In genomic region chr16:10932959-10933710, GRCh38 we compare ENCODE assay signal across 2 cellular contexts.
TF ChIP-seq lines count a peak whose summit lies in the region.

No MANE protein-coding gene starts in this region.

TF ChIP-seq in HEK293, 187 proteins besides CTCF, POLR2A, EP300 and RAD21:
- no peak for TF ChIP-seq KLF9 (tag by site-specific recombination; IDR thresholded peaks at IDR 0.05; ENCODE audit: low read depth)
- peak; percentile 82 for TF ChIP-seq ZNF768 (tag by site-specific recombination; IDR thresholded peaks at IDR 0.05)

TF ChIP-seq in K562, 482 proteins besides CTCF, POLR2A, EP300 and RAD21:
- TF ChIP-seq CGGBP1 (CRISPR knock-in tag; IDR thresholded peaks at IDR 0.05) (no peak), ZNF407 (IDR thresholded peaks at IDR 0.05; ENCODE audit: low read depth) (no peak), ZNF512 (tag; IDR thresholded peaks at IDR 0.05) (no peak), NFRKB (IDR thresholded peaks at IDR 0.05; ENCODE audit: low read depth) (no peak), EGR1 (conservative IDR thresholded peaks at IDR 0.05) (no peak), SAP30 (IDR thresholded peaks at IDR 0.05; ENCODE audit: borderline replicate concordance, insufficient read depth, low read depth, low read length, poor library complexity, severe bottlenecking) (no peak), ZBTB5 (IDR thresholded peaks at IDR 0.05) (no peak), MEIS2 (IDR thresholded peaks at IDR 0.05; ENCODE audit: partially characterized antibody) (no peak), ELF2 (CRISPR knock-in tag; IDR thresholded peaks at IDR 0.05) (no peak), PHF21A (IDR thresholded peaks at IDR 0.05; ENCODE audit: borderline replicate concordance, low read depth) (no peak), BCOR (IDR thresholded peaks at IDR 0.05) (peak; percentile 71), SAFB (IDR thresholded peaks at IDR 0.05; ENCODE audit: borderline replicate concordance, low read depth, low read length) (no peak), ZMIZ1 (IDR thresholded peaks at IDR 0.05; ENCODE audit: low read depth in 2 of 2, low read length in 2 of 2) (no peak), RB1 (IDR thresholded peaks at IDR 0.05; ENCODE audit: low read depth) (no peak), SIRT6 (IDR thresholded peaks at IDR 0.05; ENCODE audit: low read depth, low read length) (no peak), PATZ1 (CRISPR knock-in tag; IDR thresholded peaks at IDR 0.05; ENCODE audit: borderline replicate concordance) (no peak), TAL1 (IDR thresholded peaks at IDR 0.05) (no peak), RBM25 (IDR thresholded peaks at IDR 0.05; ENCODE audit: low read depth, low read length, severe bottlenecking) (peak; percentile 76), NELFE (IDR thresholded peaks at IDR 0.05; ENCODE audit: insufficient read depth, insufficient read length) (no peak), NCOA6 (IDR thresholded peaks at IDR 0.05) (no peak), ZBTB9 (CRISPR knock-in tag; IDR thresholded peaks at IDR 0.05) (no peak), NFXL1 (CRISPR knock-in tag; IDR thresholded peaks at IDR 0.05) (no peak), ZFP36 (IDR thresholded peaks at IDR 0.05; ENCODE audit: low read depth, low read length, partially characterized antibody) (peak; percentile 77), SIN3A (IDR thresholded peaks at IDR 0.05; ENCODE audit: borderline replicate concordance in 2 of 2, control insufficient read depth in 1 of 2, low read depth in 2 of 2, low read length in 2 of 2) (no peak)
